ENCODE assay signal across 22 cellular contexts in the genomic region with DNA sequence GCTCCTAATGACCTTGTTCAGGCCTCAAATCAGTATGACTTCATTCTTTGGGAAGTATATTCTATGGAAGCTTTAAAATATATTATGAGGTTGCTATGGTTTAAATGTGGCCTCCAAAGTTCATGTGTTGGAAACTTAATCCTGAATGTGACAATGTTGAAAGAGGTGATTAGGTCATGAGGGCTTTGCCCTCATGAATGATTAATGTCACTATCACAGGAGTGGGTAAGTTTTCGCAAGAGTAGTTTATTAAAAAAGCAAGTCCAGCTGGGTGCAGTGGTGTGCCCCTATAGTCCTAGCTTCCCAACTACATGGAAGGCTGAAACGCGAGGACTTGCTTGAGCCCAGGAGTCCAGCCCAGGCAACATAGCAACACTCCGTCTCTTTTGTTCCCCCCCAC.
DNase-seq lines count a peak whose midpoint lies in the region; ATAC-seq, FAIRE-seq and TF ChIP-seq lines count a peak whose summit lies in the region.
"Had no signal": no experiment of that assay in that cellular context is flagged by ENCODE, and none has a peak within 500 bp of the region (broad histone marks: within the 10 kb centered on the region; RNA-seq: fewer than 3 reads in every experiment).

No MANE protein-coding gene starts in this region.

- H3K79me2 ChIP-seq in GM23338 (replicated peaks; ENCODE audit: insufficient read depth) (no peaks in the 10 kb centered on the region), neural progenitor cell (ENCODE audit: low read depth) (no peaks in the 10 kb centered on the region)

- H3K27me3 ChIP-seq in GM23338 (ENCODE audit: insufficient read depth), result no peaks in the 10 kb centered on the region
- no peaks in the 10 kb centered on the region for H3K27me3 ChIP-seq in neural progenitor cell
- H3K27me3 ChIP-seq: BLaER1 had no signal

- peak; percentile 32; the same call in 1 of the 3 replicates for ATAC-seq in GM23338
- ATAC-seq in WTC11, result no peak
- ATAC-seq: CD8-positive, alpha-beta T cell; GM12878; HCT116; SK-N-SH treated with all-trans-retinoic acid at 6 μM for 48 hours had no signal

- H3K9me3 ChIP-seq in neural progenitor cell (ENCODE audit: low read depth), result no peaks in the 10 kb centered on the region
- H3K9me3 ChIP-seq: BLaER1 had no signal

- H3K36me3 ChIP-seq in GM23338 (ENCODE audit: insufficient read depth), result no peaks in the 10 kb centered on the region
- no peaks in the 10 kb centered on the region for H3K36me3 ChIP-seq in neural progenitor cell
- H3K36me3 ChIP-seq: BLaER1 had no signal

- H3K4me1 Mint-ChIP-seq in GM23338 (peaks cover 2% of the 10 kb centered on the region; the same call in 1 of the 3 replicates), WTC11 (peaks cover 2% of the 10 kb centered on the region; the same call in 1 of the 2 replicates), neural progenitor cell (peaks cover 50% of the 10 kb centered on the region)

- TF ChIP-seq CTCF in GM23338 (conservative IDR thresholded peaks at IDR 0.05; ENCODE audit: low read depth in 2 of 2) (no peak), WTC11 (IDR thresholded peaks at IDR 0.05) (no peak), neural progenitor cell (IDR thresholded peaks at IDR 0.05) (no peak), D721Med (IDR thresholded peaks at IDR 0.05; ENCODE audit: insufficient read depth, missing control alignments) (no peak)

- CTCF ChIA-PET in WTC11 (lab: Charles Lee), result no interaction called here

- no peak overlapping the region for H3K27ac Mint-ChIP-seq in GM23338
- H3K27ac Mint-ChIP-seq in WTC11, result peak overlapping the region; percentile 67; the same call in 1 of the 2 replicates
- peak overlapping the region; percentile 96 for H3K27ac Mint-ChIP-seq in neural progenitor cell
- H3K27ac Mint-ChIP-seq: CD8-positive, alpha-beta T cell had no signal

- DNase-seq in NCI-H2029 treated with DMSO at 0.1 percent for 48 hours (lab: John Stamatoyannopoulos, UW) (peak; percentile 44), NCI-H2029 (lab: John Stamatoyannopoulos, UW) (no peak), GM23338 (ENCODE audit: low spot score) (no peak), WTC11 (ENCODE audit: low spot score) (no peak), neural progenitor cell (ENCODE audit: low spot score) (no peak), D721Med (ENCODE audit: insufficient read length, low spot score) (no peak), NCI-H345 treated with DMSO at 0.1 percent for 48 hours (lab: John Stamatoyannopoulos, UW; ENCODE audit: unreplicated experiment) (no peak)
- DNase-seq: CD8-positive, alpha-beta T cell; DMS79 treated with DMSO at 0.1 percent for 48 hours; NCI-H1694; NCI-H2171; NK-92 treated with Interleukin-12 subunit alpha and Interleukin-12 subunit beta, amount 100 ng/mL, for 24 hours; SHP77 had no signal

- FAIRE-seq in D721Med (lab: Jason Lieb, UNC), result no peak
- FAIRE-seq: A204.1, G401.6, GM12878, GM18507, HTR-8/SVneo had no signal

- H3K4me3 Mint-ChIP-seq in GM23338, result no peak overlapping the region
- no peak overlapping the region for H3K4me3 Mint-ChIP-seq in WTC11
- no peak overlapping the region for H3K4me3 Mint-ChIP-seq in neural progenitor cell
- H3K4me3 Mint-ChIP-seq: CD8-positive, alpha-beta T cell had no signal

- POLR2A ChIA-PET in WTC11 (lab: Charles Lee), result no interaction called here

- H3K36me3 Mint-ChIP-seq in GM23338 (ENCODE audit: low read depth) (no peaks in the 10 kb centered on the region), WTC11 (no peaks in the 10 kb centered on the region), neural progenitor cell (no peaks in the 10 kb centered on the region)

- H3K27ac ChIP-seq in GM23338 (ENCODE audit: low read depth) (no peak overlapping the region), neural progenitor cell (no peak overlapping the region)
- H3K27ac ChIP-seq: BLaER1, HL-60 had no signal

- H2AFZ ChIP-seq in GM23338, result no peak overlapping the region
- no peak overlapping the region for H2AFZ ChIP-seq in neural progenitor cell (replicated peaks)

- H3K4me1 ChIP-seq in GM23338 (ENCODE audit: insufficient read depth) (no peaks in the 10 kb centered on the region), neural progenitor cell (no peaks in the 10 kb centered on the region)

- no peaks in the 10 kb centered on the region for H3F3A ChIP-seq in GM23338 (replicated peaks; ENCODE audit: low read depth)
- H3F3A ChIP-seq in neural progenitor cell (ENCODE audit: low read depth), result no peaks in the 10 kb centered on the region

- H3K27me3 Mint-ChIP-seq in GM23338 (ENCODE audit: insufficient read depth, low read depth, poor library complexity) (peaks cover 1% of the 10 kb centered on the region), WTC11 (ENCODE audit: low read depth) (no peaks in the 10 kb centered on the region), neural progenitor cell (ENCODE audit: insufficient read depth, low read depth) (no peaks in the 10 kb centered on the region)

- H3K4me2 ChIP-seq in GM23338 (no peak overlapping the region), neural progenitor cell (no peak overlapping the region)
- H3K4me2 ChIP-seq: BLaER1 had no signal

- H3K9ac ChIP-seq in neural progenitor cell, result no peak overlapping the region
- H3K9ac ChIP-seq: BLaER1 had no signal

- H3K9me3 Mint-ChIP-seq in GM23338 (no peaks in the 10 kb centered on the region), WTC11 (no peaks in the 10 kb centered on the region), neural progenitor cell (no peaks in the 10 kb centered on the region)
- H3K9me3 Mint-ChIP-seq: CD8-positive, alpha-beta T cell had no signal

- H3K9me2 ChIP-seq in GM23338 (ENCODE audit: insufficient read depth), result no peaks in the 10 kb centered on the region

- H3K4me3 ChIP-seq in GM23338 (no peak overlapping the region), neural progenitor cell (no peak overlapping the region)
- H3K4me3 ChIP-seq: BLaER1, GM12878 had no signal

- H4K20me1 ChIP-seq in GM23338 (replicated peaks; ENCODE audit: insufficient read depth) (no peaks in the 10 kb centered on the region), neural progenitor cell (ENCODE audit: low read depth) (no peaks in the 10 kb centered on the region)
- H4K20me1 ChIP-seq: BLaER1 had no signal

TF ChIP-seq in GM23338, 12 proteins besides CTCF, POLR2A, EP300 and RAD21:
- no peak for TF ChIP-seq POLR2AphosphoS5 (IDR thresholded peaks at IDR 0.05; ENCODE audit: low read depth)
- no peak for TF ChIP-seq ZNF331 (CRISPR knock-in tag; IDR thresholded peaks at IDR 0.05; ENCODE audit: low read depth)
- TF ChIP-seq, protein P1, sequence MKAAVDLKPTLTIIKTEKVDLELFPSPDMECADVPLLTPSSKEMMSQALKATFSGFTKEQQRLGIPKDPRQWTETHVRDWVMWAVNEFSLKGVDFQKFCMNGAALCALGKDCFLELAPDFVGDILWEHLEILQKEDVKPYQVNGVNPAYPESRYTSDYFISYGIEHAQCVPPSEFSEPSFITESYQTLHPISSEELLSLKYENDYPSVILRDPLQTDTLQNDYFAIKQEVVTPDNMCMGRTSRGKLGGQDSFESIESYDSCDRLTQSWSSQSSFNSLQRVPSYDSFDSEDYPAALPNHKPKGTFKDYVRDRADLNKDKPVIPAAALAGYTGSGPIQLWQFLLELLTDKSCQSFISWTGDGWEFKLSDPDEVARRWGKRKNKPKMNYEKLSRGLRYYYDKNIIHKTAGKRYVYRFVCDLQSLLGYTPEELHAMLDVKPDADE (IDR thresholded peaks at IDR 0.05), result no peak
TF ChIP-seq in GM23338: peak in this region for 0.

TF ChIP-seq in WTC11, 78 proteins besides CTCF, POLR2A, EP300 and RAD21 (continues in another document):
- TF ChIP-seq, protein P2, sequence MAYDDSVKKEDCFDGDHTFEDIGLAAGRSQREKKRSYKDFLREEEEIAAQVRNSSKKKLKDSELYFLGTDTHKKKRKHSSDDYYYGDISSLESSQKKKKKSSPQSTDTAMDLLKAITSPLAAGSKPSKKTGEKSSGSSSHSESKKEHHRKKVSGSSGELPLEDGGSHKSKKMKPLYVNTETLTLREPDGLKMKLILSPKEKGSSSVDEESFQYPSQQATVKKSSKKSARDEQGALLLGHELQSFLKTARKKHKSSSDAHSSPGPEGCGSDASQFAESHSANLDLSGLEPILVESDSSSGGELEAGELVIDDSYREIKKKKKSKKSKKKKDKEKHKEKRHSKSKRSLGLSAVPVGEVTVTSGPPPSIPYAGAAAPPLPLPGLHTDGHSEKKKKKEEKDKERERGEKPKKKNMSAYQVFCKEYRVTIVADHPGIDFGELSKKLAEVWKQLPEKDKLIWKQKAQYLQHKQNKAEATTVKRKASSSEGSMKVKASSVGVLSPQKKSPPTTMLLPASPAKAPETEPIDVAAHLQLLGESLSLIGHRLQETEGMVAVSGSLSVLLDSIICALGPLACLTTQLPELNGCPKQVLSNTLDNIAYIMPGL (CRISPR knock-in tag; IDR thresholded peaks at IDR 0.05), result no peak
- TF ChIP-seq, protein P3, sequence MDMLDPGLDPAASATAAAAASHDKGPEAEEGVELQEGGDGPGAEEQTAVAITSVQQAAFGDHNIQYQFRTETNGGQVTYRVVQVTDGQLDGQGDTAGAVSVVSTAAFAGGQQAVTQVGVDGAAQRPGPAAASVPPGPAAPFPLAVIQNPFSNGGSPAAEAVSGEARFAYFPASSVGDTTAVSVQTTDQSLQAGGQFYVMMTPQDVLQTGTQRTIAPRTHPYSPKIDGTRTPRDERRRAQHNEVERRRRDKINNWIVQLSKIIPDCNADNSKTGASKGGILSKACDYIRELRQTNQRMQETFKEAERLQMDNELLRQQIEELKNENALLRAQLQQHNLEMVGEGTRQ (CRISPR knock-in tag; IDR thresholded peaks at IDR 0.05), result no peak
- TF ChIP-seq, protein P4, sequence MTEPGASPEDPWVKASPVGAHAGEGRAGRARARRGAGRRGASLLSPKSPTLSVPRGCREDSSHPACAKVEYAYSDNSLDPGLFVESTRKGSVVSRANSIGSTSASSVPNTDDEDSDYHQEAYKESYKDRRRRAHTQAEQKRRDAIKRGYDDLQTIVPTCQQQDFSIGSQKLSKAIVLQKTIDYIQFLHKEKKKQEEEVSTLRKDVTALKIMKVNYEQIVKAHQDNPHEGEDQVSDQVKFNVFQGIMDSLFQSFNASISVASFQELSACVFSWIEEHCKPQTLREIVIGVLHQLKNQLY (CRISPR knock-in tag; IDR thresholded peaks at IDR 0.05), result no peak
